Comparison of ENCODE assay signal across 13 cellular contexts in genomic region chr1:226734611-226735153, GRCh38. TPM values are rescaled to one million over a fixed set of nuclear protein-coding genes. Genes with fewer than 3 reads are reported as not detected.
DNase-seq lines count a peak whose midpoint lies in the region; ATAC-seq and TF ChIP-seq lines count a peak whose summit lies in the region.
"Had no signal": no experiment of that assay in that cellular context is flagged by ENCODE, and none has a peak within 500 bp of the region (broad histone marks: within the 10 kb centered on the region; RNA-seq: fewer than 3 reads in every experiment).

No MANE protein-coding gene starts in this region.

- no peaks in the 10 kb centered on the region for H3K27me3 ChIP-seq in CD4-positive, alpha-beta T cell (ENCODE audit: control insufficient read depth, insufficient read depth, low read length)
- no peaks in the 10 kb centered on the region for H3K27me3 ChIP-seq in Loucy (ENCODE audit: insufficient read depth, low read length, poor library complexity, severe bottlenecking)
- no peaks in the 10 kb centered on the region for H3K27me3 ChIP-seq in dorsolateral prefrontal cortex
- H3K27me3 ChIP-seq in sigmoid colon = no peaks in the 10 kb centered on the region
- H3K27me3 ChIP-seq: SJSA1 had no signal

- peaks cover 9% of the 10 kb centered on the region; the same call in 1 of the 2 replicates for H3K36me3 ChIP-seq in Loucy (ENCODE audit: insufficient read depth, low read length)
- H3K36me3 ChIP-seq in sigmoid colon = peaks cover 0 to 15% (median 3%) of the 10 kb centered on the region in 4 donors

- H3F3A ChIP-seq in Loucy (ENCODE audit: low read depth) = 0 out of 2 replicates have a peak, but pooled peaks cover 3% of the 10 kb centered on the region

- H3K4me1 Mint-ChIP-seq in CD4-positive, alpha-beta T cell (ENCODE audit: low read depth) = peaks cover 59% of the 10 kb centered on the region

- peak overlapping the region; percentile 99 for H3K9ac ChIP-seq in Loucy (ENCODE audit: low read depth, low read length, poor library complexity, severe bottlenecking)

- H3K4me1 ChIP-seq in Loucy (ENCODE audit: insufficient read depth, low read length, poor library complexity, severe bottlenecking) (peaks cover 67% of the 10 kb centered on the region), sigmoid colon (peaks cover 0 to 75% (median 67%) of the 10 kb centered on the region in 4 donors)

- peak overlapping the region; percentile 96 for H3K4me2 ChIP-seq in Loucy (ENCODE audit: low read depth, low read length, poor library complexity, severe bottlenecking)

- TF ChIP-seq CTCF in CD4-positive, alpha-beta T cell (IDR thresholded peaks at IDR 0.05) = no peak
- no peak for TF ChIP-seq CTCF in Loucy (conservative IDR thresholded peaks at IDR 0.05; ENCODE audit: low read length)
- TF ChIP-seq CTCF in dorsolateral prefrontal cortex (IDR thresholded peaks at IDR 0.05 in 54 of 56, conservative IDR thresholded peaks at IDR 0.05 in 2 of 56; ENCODE audit: low read depth in 1 of 56, partially characterized antibody in 56 of 56) = no peak
- no peak for TF ChIP-seq CTCF in sigmoid colon (IDR thresholded peaks at IDR 0.05)

- H3K4me3 ChIP-seq in Loucy (ENCODE audit: low read length, poor library complexity, severe bottlenecking) (peak overlapping the region; percentile 96), dorsolateral prefrontal cortex (peak overlapping the region; percentile 62 to 97 (median 89)), sigmoid colon (peak overlapping the region; percentile 83 to 94 (median 86))
- H3K4me3 ChIP-seq: SJSA1 had no signal

- H3K9me3 ChIP-seq in CD4-positive, alpha-beta T cell (ENCODE audit: control insufficient read depth, low read length) = no peaks in the 10 kb centered on the region
- H3K9me3 ChIP-seq in Loucy (ENCODE audit: insufficient read depth, low read depth, low read length) (no peaks in the 10 kb centered on the region), sigmoid colon (no peaks in the 10 kb centered on the region)
- H3K9me3 ChIP-seq: SJSA1 had no signal

- peaks cover 94% of the 10 kb centered on the region for H3K79me2 ChIP-seq in Loucy (ENCODE audit: insufficient read depth, low read length)

- no peak for DNase-seq in CD4-positive, alpha-beta T cell
- no peak for DNase-seq in dorsolateral prefrontal cortex
- no peak for DNase-seq in sigmoid colon
- no peak for DNase-seq in HUDEP-2 (lab: John Stamatoyannopoulos, UW; ENCODE audit: unreplicated experiment in 76 of 76)
- DNase-seq: cortex of kidney; head of caudate nucleus; stimulated activated CD4-positive, alpha-beta T cell treated with anti-CD3 and anti-CD28 coated beads, Interleukin-12 subunit alpha, Interleukin-12 subunit beta, amount 100 ng/mL, for 4 hours had no signal

- TF ChIP-seq POLR2A in sigmoid colon (IDR thresholded peaks at IDR 0.05) = no peak

- WGBS in sigmoid colon, 2 donors = 63 to 81% methylated on average over 3 of the region's 3 CpGs

- CTCF ChIA-PET in CD4-positive, alpha-beta T cell (lab: Charles Lee) = interaction anchor here (0.9 to 2.7 kb wide), 4 partner anchors 47 to 108 kb away, joined by 3 to 10 read pairs (median 6); no protein-coding TSS in a partner anchor

- peaks cover 7% of the 10 kb centered on the region for H3K27me3 Mint-ChIP-seq in CD4-positive, alpha-beta T cell

- H3K4me3 Mint-ChIP-seq in CD4-positive, alpha-beta T cell = peak overlapping the region; percentile 95
- H3K4me3 Mint-ChIP-seq: mesothelial cell of epicardium had no signal

- H2AFZ ChIP-seq in Loucy (ENCODE audit: low read length) = no peak overlapping the region

- intact Hi-C loops in CD4-positive, alpha-beta T cell (cut with DNase I, micrococcal nuclease) = loop anchor here (2.0 to 10.0 kb wide), 5 partner anchors 22 to 82 kb away; no protein-coding TSS in a partner anchor
- intact Hi-C loops in dorsolateral prefrontal cortex (cut with DNase I) (loop anchor here (5.0 to 10.0 kb wide), 5 partner anchors 32 to 327 kb away; partner anchors contain the start of gene PARP1 (in 1 of the 2)), sigmoid colon (cut with DNase I) (loop anchor here (5.0 kb wide), 3 partner anchors 32 to 187 kb away; partner anchors contain the start of gene STUM)

- peaks cover 95% of the 10 kb centered on the region for H3K36me3 Mint-ChIP-seq in CD4-positive, alpha-beta T cell (ENCODE audit: low read depth)

- no peak for TF ChIP-seq EP300 in sigmoid colon (IDR thresholded peaks at IDR 0.05)

- H3K9me3 Mint-ChIP-seq in CD4-positive, alpha-beta T cell = no peaks in the 10 kb centered on the region
- H3K9me3 Mint-ChIP-seq: mesothelial cell of epicardium had no signal

- no peak for ATAC-seq in CD4-positive, alpha-beta T cell (ENCODE audit: poor library complexity)
- ATAC-seq in HG03460 (IDR thresholded peaks at IDR 0.05; ENCODE audit: unreplicated experiment) (no peak), GM21381 (IDR thresholded peaks at IDR 0.05; ENCODE audit: unreplicated experiment) (no peak), GM19395 (IDR thresholded peaks at IDR 0.05; ENCODE audit: unreplicated experiment) (no peak)

- peak overlapping the region; percentile 71 for H3K27ac ChIP-seq in CD4-positive, alpha-beta T cell (ENCODE audit: low read depth, low read length)
- H3K27ac ChIP-seq in dorsolateral prefrontal cortex (peak overlapping the region in 57 of 59 donors; percentile 80 to 100 (median 98)), sigmoid colon (peak overlapping the region; percentile 90 to 97 (median 94))
- H3K27ac ChIP-seq: SJSA1 had no signal

- peak overlapping the region; percentile 95 for H3K27ac Mint-ChIP-seq in CD4-positive, alpha-beta T cell
- H3K27ac Mint-ChIP-seq: mesothelial cell of epicardium had no signal

- H3K9me2 ChIP-seq in Loucy (replicated peaks; ENCODE audit: low read depth, low read length) = no peaks in the 10 kb centered on the region

- peaks cover 68% of the 10 kb centered on the region for H4K20me1 ChIP-seq in Loucy (ENCODE audit: insufficient read depth, low read length, poor library complexity, severe bottlenecking)

- POLR2A ChIA-PET in CD4-positive, alpha-beta T cell (lab: Charles Lee) = interaction anchor here (0.8 to 4.9 kb wide), 9 partner anchors 16 to 99 kb away, joined by 3 to 26 read pairs (median 5); no protein-coding TSS in a partner anchor

RNA-seq across cellular contexts. Expression of gene ITPKB, which starts 4.4 kb away (rescaled TPM):
- total RNA-seq in CD4-positive, alpha-beta T cell = 100 to 1,000 TPM; 565 to 583 TPM
- total RNA-seq in dorsolateral prefrontal cortex (100 to 1,000 TPM in 108 of 120 experiments, 10 to 100 TPM in 12; 68.5 to 431 (median 142) TPM), sigmoid colon (10 to 100 TPM; 52.4 to 80.9 (median 61.7) TPM)
- polyA plus RNA-seq in sigmoid colon = 10 to 100 TPM in 1 of 3 donors, 1 to 10 TPM in 2; 1.4 to 20.4 (median 4.2) TPM
